8 cellular contexts compared by ENCODE assay signal in the genomic region with DNA sequence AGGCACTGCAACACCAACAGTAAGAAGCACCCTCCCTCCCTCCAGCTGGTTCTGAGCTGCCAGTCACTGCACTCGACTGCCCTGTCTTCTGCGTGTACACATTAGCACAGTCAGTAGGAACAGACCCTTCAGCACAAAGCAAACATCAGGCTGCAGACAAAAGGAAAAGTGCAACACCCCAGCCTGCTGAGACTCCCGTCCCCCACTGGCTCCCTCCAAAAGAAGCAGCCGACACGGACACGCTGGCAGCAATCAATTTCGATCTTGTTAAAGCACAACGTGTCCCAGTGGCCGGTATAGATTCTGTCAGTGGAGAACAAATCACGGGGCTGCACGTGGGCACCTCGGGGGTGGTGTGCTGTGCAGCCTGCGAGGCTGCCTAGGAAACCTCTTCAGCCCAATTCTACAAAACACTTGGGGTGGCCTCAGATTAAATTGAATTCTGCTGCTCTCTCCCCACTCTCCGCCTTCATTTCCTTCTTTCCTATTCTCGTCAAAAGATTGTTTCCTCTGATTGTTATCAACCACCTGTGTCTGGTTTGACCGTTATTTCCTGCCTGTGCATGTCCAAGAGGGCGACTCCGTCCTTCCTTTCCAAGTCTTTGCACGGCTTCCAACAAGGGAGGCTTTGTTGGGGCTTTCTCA. TPM values are rescaled to one million over a fixed set of nuclear protein-coding genes. Genes with fewer than 3 reads are reported as not detected.
DNase-seq lines count a peak whose midpoint lies in the region; ATAC-seq and TF ChIP-seq lines count a peak whose summit lies in the region.

No MANE protein-coding gene starts in this region.

- TF ChIP-seq CTCF in mammary epithelial cell (conservative IDR thresholded peaks at IDR 0.05 in 1 of 2, IDR thresholded peaks at IDR 0.05 in 1 of 2; ENCODE audit: extremely low read depth in 1 of 2, insufficient read depth in 1 of 2, low read depth in 1 of 2, low read length in 2 of 2): no peak
- no peak for TF ChIP-seq CTCF in neural cell (IDR thresholded peaks at IDR 0.05; ENCODE audit: poor library complexity, severe bottlenecking)

- no TSS peak for BruUV-seq in mammary epithelial cell (replicated peaks; lab: Mats Ljungman, UMichigan)

- in situ Hi-C loops in mammary epithelial cell (cut with MboI; ENCODE audit: low sequenced_read_pairs in 2 of 2): no loop called here

- intact Hi-C loops in mammary epithelial cell (cut with micrococcal nuclease): no loop called here

- H3K9ac ChIP-seq in mammary epithelial cell (ENCODE audit: insufficient read depth, low read length): no peak overlapping the region
- peak overlapping the region; percentile 40 for H3K9ac ChIP-seq in neural cell (ENCODE audit: low read length)

- H3K9me3 ChIP-seq in mammary epithelial cell (replicated peaks; ENCODE audit: insufficient read depth, low read length) (no peaks in the 10 kb centered on the region), neural cell (ENCODE audit: low read length) (no peaks in the 10 kb centered on the region)

- DNase-seq in DMS79 (lab: John Stamatoyannopoulos, UW) (peak; percentile 81), NCI-H2171 (lab: John Stamatoyannopoulos, UW) (peak; percentile 26), mammary epithelial cell (peak; percentile 92), HuH-7 (ENCODE audit: low spot score) (no peak)

- no peaks in the 10 kb centered on the region for H3K9me2 ChIP-seq in neural cell (ENCODE audit: insufficient read depth, low read length)

- peaks cover 39% of the 10 kb centered on the region for H3K36me3 ChIP-seq in mammary epithelial cell (ENCODE audit: insufficient read depth, low read length)
- no peaks in the 10 kb centered on the region for H3K36me3 ChIP-seq in neural cell (ENCODE audit: insufficient read depth, low read length)

- TF ChIP-seq RAD21 in neural cell (conservative IDR thresholded peaks at IDR 0.05): no peak

- H3K79me2 ChIP-seq in mammary epithelial cell (ENCODE audit: insufficient read depth, low read length) (peaks cover 41% of the 10 kb centered on the region), neural cell (replicated peaks; ENCODE audit: insufficient read depth, low read length) (peaks cover 4% of the 10 kb centered on the region)

- dilution Hi-C loops in mammary epithelial cell (cut with HindIII; ENCODE audit: low sequenced_read_pairs): no loop called here

- H2AFZ ChIP-seq in mammary epithelial cell (ENCODE audit: low read depth, low read length) (no peak overlapping the region), neural cell (ENCODE audit: low read depth, low read length) (no peak overlapping the region)

- H3K4me1 ChIP-seq in mammary epithelial cell (ENCODE audit: insufficient read depth, low read length): peaks cover 56% of the 10 kb centered on the region

- no peak overlapping the region for H3K4me3 ChIP-seq in mammary epithelial cell (replicated peaks in 1 of 3; ENCODE audit: insufficient read depth in 1 of 3, low read depth in 2 of 3, low read length in 3 of 3)
- H3K4me3 ChIP-seq in neural cell (ENCODE audit: low read length): peak overlapping the region; percentile 27

- H3K27me3 ChIP-seq in mammary epithelial cell (ENCODE audit: insufficient read depth, low read length) (no peaks in the 10 kb centered on the region), neural cell (ENCODE audit: insufficient read depth, low read depth, low read length) (no peaks in the 10 kb centered on the region)

- 12% methylated on average over 11 of the region's 19 CpGs for WGBS in mammary epithelial cell (ENCODE audit: low coverage, missing lambda C conversion rate)

- H3F3A ChIP-seq in neural cell (ENCODE audit: insufficient read depth, low read length, poor library complexity, severe bottlenecking): no peaks in the 10 kb centered on the region

- H3K27ac ChIP-seq in mammary epithelial cell (ENCODE audit: insufficient read depth, low read depth, low read length) (peak overlapping the region; percentile 75), neural cell (ENCODE audit: low read length) (peak overlapping the region; percentile 53)

- CTCF ChIA-PET in mammary epithelial cell (lab: Charles Lee; ENCODE audit: low non-redundant PET): interaction anchor here (0.6 kb wide), 1 partner anchor 360 kb away, joined by 3 read pairs; no protein-coding TSS in a partner anchor

- H3K4me2 ChIP-seq in mammary epithelial cell (ENCODE audit: insufficient read depth, low read depth, low read length) (peak overlapping the region; percentile 38), neural cell (ENCODE audit: low read length) (no peak overlapping the region)

- TF ChIP-seq EP300 in neural cell (conservative IDR thresholded peaks at IDR 0.05; ENCODE audit: poor library complexity, severe bottlenecking): peak; percentile 40

- no peaks in the 10 kb centered on the region for H4K20me1 ChIP-seq in mammary epithelial cell (ENCODE audit: insufficient read depth, low read length)
- no peaks in the 10 kb centered on the region for H4K20me1 ChIP-seq in neural cell (ENCODE audit: insufficient read depth)

- ATAC-seq in GM19328 (IDR thresholded peaks at IDR 0.05; ENCODE audit: unreplicated experiment) (no peak), GM21381 (IDR thresholded peaks at IDR 0.05; ENCODE audit: unreplicated experiment) (no peak), HG02852 (IDR thresholded peaks at IDR 0.05; ENCODE audit: unreplicated experiment) (no peak)

TF ChIP-seq in neural cell, 6 proteins besides CTCF, POLR2A, EP300 and RAD21:
- TF ChIP-seq MXI1 (conservative IDR thresholded peaks at IDR 0.05; ENCODE audit: poor library complexity, severe bottlenecking) (no peak), POLR2AphosphoS5 (IDR thresholded peaks at IDR 0.05) (peak; percentile 38), EZH2 (IDR thresholded peaks at IDR 0.05; ENCODE audit: borderline replicate concordance, insufficient read depth, low read length, poor library complexity, severe bottlenecking) (no peak)

RNA-seq across cellular contexts. Expression of a gene that starts 38.7 kb away (rescaled TPM):
- 10 to 100 TPM; 65.8 to 82.2 TPM for total RNA-seq in mammary epithelial cell
- polyA plus RNA-seq in mammary epithelial cell: 63.3 TPM
- polyA minus RNA-seq in mammary epithelial cell: 40.0 TPM
- 2.0 and 17.0 TPM in 2 replicates for polyA plus RNA-seq in neural cell
- 0.97 and 1.2 TPM in 2 replicates for polyA minus RNA-seq in neural cell
